Comparison of ENCODE assay signal across 1 cellular context in genomic region chr7:16645593-16646426, GRCh38.
TF ChIP-seq lines count a peak whose summit lies in the region.

Gene ANKMY2, minus strand, starts transcription at chr7:16645754. Its CDS starts 181 bp downstream, at chr7:16645573.
Gene BZW2, plus strand, starts transcription at chr7:16646181. Its CDS starts 19,263 bp downstream, at chr7:16665444.

TF ChIP-seq in GM12878, 131 proteins besides CTCF, POLR2A, EP300 and RAD21 (continued from another document):
- TF ChIP-seq SPI1 (IDR thresholded peaks at IDR 0.05; ENCODE audit: borderline replicate concordance, insufficient read depth, low read depth, low read length), result no peak
- no peak for TF ChIP-seq NFIC (IDR thresholded peaks at IDR 0.05; ENCODE audit: low read depth, low read length)
- TF ChIP-seq POLR2AphosphoS5 (IDR thresholded peaks at IDR 0.05; ENCODE audit: low read length), result no peak
- no peak for TF ChIP-seq STAT1 (conservative IDR thresholded peaks at IDR 0.05)
- no peak for TF ChIP-seq SMAD5 (IDR thresholded peaks at IDR 0.05; ENCODE audit: low read depth)
- TF ChIP-seq MEF2A (IDR thresholded peaks at IDR 0.05; ENCODE audit: insufficient read depth, low read depth, low read length), result 0 out of 2 replicates have a peak, but pooled peaks have one; percentile 28
- no peak for TF ChIP-seq POLR2AphosphoS2 (IDR thresholded peaks at IDR 0.05; ENCODE audit: low read depth, low read length)
- peak; percentile 74; the same call in 1 of the 2 replicates for TF ChIP-seq TAF1 (IDR thresholded peaks at IDR 0.05; ENCODE audit: borderline replicate concordance, low read depth, low read length)
- 0 out of 2 replicates have a peak, but pooled peaks have one; percentile 21 for TF ChIP-seq EED (IDR thresholded peaks at IDR 0.05; ENCODE audit: low read depth)
- no peak for TF ChIP-seq ZNF687 (IDR thresholded peaks at IDR 0.05)
- peak; percentile 30; the same call in 1 of the 2 replicates for TF ChIP-seq FOXM1 (IDR thresholded peaks at IDR 0.05; ENCODE audit: low read depth, low read length)
- TF ChIP-seq JUND (IDR thresholded peaks at IDR 0.05; ENCODE audit: low read depth, low read length), result peak; percentile 95; the same call in 1 of the 2 replicates
- no peak for TF ChIP-seq IKZF2 (IDR thresholded peaks at IDR 0.05)
